In the genomic region with DNA sequence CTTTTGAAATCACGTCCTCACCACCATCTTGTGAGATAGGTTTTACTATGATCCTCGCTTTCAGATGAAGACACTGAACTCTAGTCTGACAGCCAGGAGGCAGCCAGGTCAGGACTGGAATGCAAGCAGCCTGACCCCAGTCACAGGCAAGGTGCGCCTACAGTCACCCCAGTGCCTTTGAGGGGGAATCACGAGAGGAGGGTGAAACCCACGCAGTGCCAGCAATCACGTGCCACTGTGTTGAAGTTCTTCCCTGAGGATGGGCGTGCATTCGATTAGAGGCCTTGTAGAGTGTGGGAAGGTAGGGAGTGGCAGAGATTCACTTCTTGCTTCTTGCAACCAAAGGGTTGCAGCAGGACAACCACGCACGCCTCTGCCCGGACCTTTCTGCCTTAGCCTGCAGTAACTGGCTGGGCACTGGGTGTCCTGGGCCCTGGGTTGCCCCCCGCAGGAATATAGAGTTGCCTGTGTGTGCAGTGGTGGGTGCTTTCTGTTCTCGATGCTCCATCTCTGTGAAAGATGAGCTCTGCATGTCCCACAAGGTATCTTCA, we compare ENCODE assay signal across 24 cellular contexts. TPM values are rescaled to one million over a fixed set of nuclear protein-coding genes. Genes with fewer than 3 reads are reported as not detected.
DNase-seq lines count a peak whose midpoint lies in the region; ATAC-seq, FAIRE-seq and TF ChIP-seq lines count a peak whose summit lies in the region.
"Had no signal": no experiment of that assay in that cellular context is flagged by ENCODE, and none has a peak within 500 bp of the region (broad histone marks: within the 10 kb centered on the region; RNA-seq: fewer than 3 reads in every experiment).

No MANE protein-coding gene starts in this region.

- intact Hi-C loops in natural killer cell (cut with micrococcal nuclease), result no loop called here

- no peaks in the 10 kb centered on the region for H3K36me3 ChIP-seq in bronchial epithelial cell (ENCODE audit: control insufficient read depth, insufficient read depth, low read length)
- H3K36me3 ChIP-seq: ascending aorta, WERI-Rb-1 had no signal

- H3K4me3 ChIP-seq in bronchial epithelial cell (ENCODE audit: low read depth, low read length), result no peak overlapping the region
- H3K4me3 ChIP-seq: ascending aorta had no signal

- no peak overlapping the region for H3K27ac ChIP-seq in substantia nigra (ENCODE audit: low read depth, low read length, poor library complexity, severe bottlenecking)
- H3K27ac ChIP-seq: ascending aorta, WERI-Rb-1 had no signal

- H3K4me1 Mint-ChIP-seq in natural killer cell, result peaks cover 18 to 50% of the 10 kb centered on the region in 2 donors
- peaks cover 19 to 20% of the 10 kb centered on the region in 2 donors for H3K4me1 Mint-ChIP-seq in natural killer cell treated with Interleukin-12 subunit alpha and Interleukin-12 subunit beta and Interleukin-15 and Interleukin-18, amount 100 ng/mL, for 72 hours (ENCODE audit: low read depth in 2 of 2)
- H3K4me1 Mint-ChIP-seq in memory B cell, result peaks cover 48% of the 10 kb centered on the region

- DNase-seq in natural killer cell (no peak), bronchial epithelial cell (ENCODE audit: low read depth) (no peak), memory B cell (ENCODE audit: low spot score in 2 of 2) (no peak), NCI-H1694 treated with DMSO at 0.1 percent for 48 hours (lab: John Stamatoyannopoulos, UW) (no peak), RKO (ENCODE audit: low spot score) (no peak), substantia nigra (lab: John Stamatoyannopoulos, UW) (no peak), superior temporal gyrus (ENCODE audit: extremely low spot score) (no peak)
- no peak for DNase-seq in natural killer cell treated with Interleukin-12 subunit alpha and Interleukin-12 subunit beta and Interleukin-15 and Interleukin-18, amount 100 ng/mL, for 72 hours (ENCODE audit: low spot score)
- DNase-seq: activated CD4-positive, alpha-beta T cell treated with anti-CD3 and anti-CD28 coated beads for 48 hours; CD4-positive, alpha-beta memory T cell; endodermal cell; glutamatergic neuron; islet precursor cell; NCI-H146; NCI-H2107; NCI-H345; NCI-H774; stimulated activated CD4-positive, alpha-beta T cell treated with anti-CD3 and anti-CD28 coated beads, Interleukin-4, amount 100 ng/mL, for 24 hours; T-cell; WERI-Rb-1 had no signal

- peak overlapping the region; percentile 38 for H3K4me3 Mint-ChIP-seq in natural killer cell
- no peak overlapping the region for H3K4me3 Mint-ChIP-seq in natural killer cell treated with Interleukin-12 subunit alpha and Interleukin-12 subunit beta and Interleukin-15 and Interleukin-18, amount 100 ng/mL, for 72 hours
- H3K4me3 Mint-ChIP-seq in memory B cell, result peak overlapping the region; percentile 61
- H3K4me3 Mint-ChIP-seq: activated naive CD8-positive, alpha-beta T cell; CD4-positive, alpha-beta memory T cell; endodermal cell; T-cell had no signal

- peak; percentile 77 for FAIRE-seq in bronchial epithelial cell (lab: Jason Lieb, UNC)
- FAIRE-seq: A204.1 had no signal

- no peaks in the 10 kb centered on the region for H3K27me3 Mint-ChIP-seq in natural killer cell (ENCODE audit: low read depth in 2 of 2)
- no peaks in the 10 kb centered on the region for H3K27me3 Mint-ChIP-seq in natural killer cell treated with Interleukin-12 subunit alpha and Interleukin-12 subunit beta and Interleukin-15 and Interleukin-18, amount 100 ng/mL, for 72 hours
- H3K27me3 Mint-ChIP-seq in memory B cell, result no peaks in the 10 kb centered on the region
- H3K27me3 Mint-ChIP-seq: activated naive CD8-positive, alpha-beta T cell; CD4-positive, alpha-beta memory T cell; T-cell had no signal

- H3K27me3 ChIP-seq in bronchial epithelial cell (ENCODE audit: control insufficient read depth, insufficient read depth, low read length), result no peaks in the 10 kb centered on the region
- H3K27me3 ChIP-seq: ascending aorta had no signal

- H3K27ac Mint-ChIP-seq in natural killer cell (peak overlapping the region in 1 of 2 donors; percentile 57), memory B cell (peak overlapping the region; percentile 96)
- peak overlapping the region in 1 of 2 donors; percentile 87 for H3K27ac Mint-ChIP-seq in natural killer cell treated with Interleukin-12 subunit alpha and Interleukin-12 subunit beta and Interleukin-15 and Interleukin-18, amount 100 ng/mL, for 72 hours
- H3K27ac Mint-ChIP-seq: endodermal cell had no signal

- ATAC-seq in natural killer cell (peak in 1 of 3 donors; percentile 28), memory B cell (ENCODE audit: low read depth) (no peak)
- ATAC-seq in natural killer cell treated with Interleukin-12 subunit alpha and Interleukin-12 subunit beta and Interleukin-15 and Interleukin-18, amount 100 ng/mL, for 72 hours, result no peak
- ATAC-seq: T-cell had no signal

- no peaks in the 10 kb centered on the region for H3K36me3 Mint-ChIP-seq in natural killer cell
- no peaks in the 10 kb centered on the region for H3K36me3 Mint-ChIP-seq in natural killer cell treated with Interleukin-12 subunit alpha and Interleukin-12 subunit beta and Interleukin-15 and Interleukin-18, amount 100 ng/mL, for 72 hours
- H3K36me3 Mint-ChIP-seq in memory B cell, result no peaks in the 10 kb centered on the region
- H3K36me3 Mint-ChIP-seq: activated naive CD8-positive, alpha-beta T cell; T-cell had no signal

- H3K9me3 Mint-ChIP-seq in natural killer cell (no peaks in the 10 kb centered on the region), memory B cell (no peaks in the 10 kb centered on the region)
- no peaks in the 10 kb centered on the region for H3K9me3 Mint-ChIP-seq in natural killer cell treated with Interleukin-12 subunit alpha and Interleukin-12 subunit beta and Interleukin-15 and Interleukin-18, amount 100 ng/mL, for 72 hours

- TF ChIP-seq CTCF in natural killer cell (IDR thresholded peaks at IDR 0.05) (no peak), bronchial epithelial cell (IDR thresholded peaks at IDR 0.05; ENCODE audit: insufficient read depth, low read length, severe bottlenecking) (no peak)

RNA-seq across cellular contexts. Expression of a gene that starts 33.7 kb away (rescaled TPM):
- total RNA-seq in natural killer cell (10 to 100 TPM in 1 of 3 donors, 1 to 10 TPM in 2; 3.5 to 37.5 (median 3.5) TPM), bronchial epithelial cell (not detected in 2 replicates)
- 100 to 1,000 TPM; 112 to 388 TPM for total RNA-seq in natural killer cell treated with Interleukin-12 subunit alpha and Interleukin-12 subunit beta and Interleukin-15 and Interleukin-18, amount 100 ng/mL, for 72 hours
- total RNA-seq: endodermal cell, myocyte had no signal
